In genomic region chr19:19138110-19138981, GRCh38 we compare ENCODE assay signal across 8 cellular contexts. TPM values are rescaled to one million over a fixed set of nuclear protein-coding genes. Genes with fewer than 3 reads are reported as not detected.
DNase-seq lines count a peak whose midpoint lies in the region; ATAC-seq and TF ChIP-seq lines count a peak whose summit lies in the region.

Gene TMEM161A, minus strand, starts transcription at chr19:19138478. Its CDS starts 50 bp downstream, at chr19:19138428.

- peak within 1 kb of the TSS; percentile 81 to 94 (median 87) for H3K9ac ChIP-seq in BLaER1 treated with 17β-estradiol and CSF1 and Interleukin-3, amounts not matched to agents 10 nM and 100 nM

- DNase-seq in NCI-H526 treated with DMSO at 0.1 percent for 48 hours (lab: John Stamatoyannopoulos, UW) (peak; percentile 80), coronary artery (ENCODE audit: low spot score) (peak; percentile 97), left colon (peak; percentile 96 to 98)
- DNase-seq in activated CD4-positive, alpha-beta T cell treated with anti-CD3 and anti-CD28 coated beads for 48 hours = peak; percentile 98
- peak; percentile 89 to 92 for DNase-seq in stimulated activated CD4-positive, alpha-beta T cell treated with anti-CD3 and anti-CD28 coated beads, Interleukin-1b, Interleukin-23, amount 100 ng/mL, for 4 hours (ENCODE audit: low read depth in 2 of 2)

- peaks cover 0 to under 1% (median 0%) of the 10 kb centered on the region in 11 experiments; a peak in 4 of 22 replicates for H3K9me3 ChIP-seq in BLaER1 treated with 17β-estradiol and CSF1 and Interleukin-3, amounts not matched to agents 10 nM and 100 nM (replicated peaks in 1 of 11)

- H3K4me2 ChIP-seq in BLaER1 treated with 17β-estradiol and CSF1 and Interleukin-3, amounts not matched to agents 10 nM and 100 nM = peak within 1 kb of the TSS; percentile 83 to 100 (median 98)

- ATAC-seq in GM19328 (IDR thresholded peaks at IDR 0.05; ENCODE audit: unreplicated experiment) = peak; percentile 94
- peak; percentile 92 for ATAC-seq in HG03469 (IDR thresholded peaks at IDR 0.05; ENCODE audit: unreplicated experiment)
- ATAC-seq in left colon = peak; percentile 99

- H3K27me3 ChIP-seq in BLaER1 treated with 17β-estradiol and CSF1 and Interleukin-3, amounts not matched to agents 10 nM and 100 nM = no peaks in the 10 kb centered on the region

- intact Hi-C loops in left colon (cut with DNase I, micrococcal nuclease) = loop anchor here in 1 of 2 donors (5.0 kb wide), 1 partner anchor 71 kb away; no protein-coding TSS in a partner anchor

- peaks cover 18 to 33% (median 25%) of the 10 kb centered on the region in 10 experiments for H3K4me1 ChIP-seq in BLaER1 treated with 17β-estradiol and CSF1 and Interleukin-3, amounts not matched to agents 10 nM and 100 nM

- peak within 1 kb of the TSS; percentile 65 to 86 (median 72) for H3K4me3 ChIP-seq in BLaER1 treated with 17β-estradiol and CSF1 and Interleukin-3, amounts not matched to agents 10 nM and 100 nM
- H3K4me3 ChIP-seq in coronary artery = peak within 1 kb of the TSS; percentile 75

- peaks cover 0 to 8% (median 0%) of the 10 kb centered on the region in 11 experiments; a peak in 5 of 22 replicates for H3K36me3 ChIP-seq in BLaER1 treated with 17β-estradiol and CSF1 and Interleukin-3, amounts not matched to agents 10 nM and 100 nM

- H3K27ac ChIP-seq in BLaER1 treated with 17β-estradiol and CSF1 and Interleukin-3, amounts not matched to agents 10 nM and 100 nM = peak within 1 kb of the TSS; percentile 56 to 88 (median 82)
- peak within 1 kb of the TSS; percentile 24 to 63 for H3K27ac ChIP-seq in coronary artery

- no peaks in the 10 kb centered on the region; a peak in 1 of 22 replicates for H4K20me1 ChIP-seq in BLaER1 treated with 17β-estradiol and CSF1 and Interleukin-3, amounts not matched to agents 10 nM and 100 nM

- no peak for TF ChIP-seq CTCF in coronary artery (IDR thresholded peaks at IDR 0.05)

RNA-seq across cellular contexts. Expression of gene TMEM161A, which starts in this region (rescaled TPM):
- 10 to 100 TPM; 16.8 to 18.9 TPM for total RNA-seq in left colon

Comparison
In these comparisons a context has a peak if more than half of its experiments do, and no peak if none do; other contexts are left out.
1. Peak in every context shown above with its lines: DNase-seq, ATAC-seq, H3K4me3 ChIP-seq and H3K27ac ChIP-seq.